Comparison of ENCODE assay signal across 1 cellular context in the genomic region with DNA sequence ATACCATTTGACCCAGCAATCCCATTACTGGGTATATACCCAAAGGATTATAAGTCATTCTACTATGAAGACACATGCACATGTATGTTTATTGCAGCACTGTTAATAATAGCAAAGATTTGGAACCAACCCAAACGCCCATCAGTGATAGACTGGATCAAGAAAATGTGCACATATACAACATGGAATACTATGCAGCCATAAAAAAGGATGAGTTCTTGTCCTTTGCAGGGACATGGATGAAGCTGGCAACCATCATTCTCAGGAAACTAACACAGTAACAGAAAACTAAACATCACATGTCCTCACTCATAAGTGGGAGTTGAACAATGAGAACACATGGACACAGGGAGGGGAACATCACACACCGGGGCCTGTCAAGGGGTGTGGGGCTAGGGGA. TPM values are rescaled to one million over a fixed set of nuclear protein-coding genes. Genes with fewer than 3 reads are reported as not detected.
"Had no signal": no experiment of that assay in that cellular context is flagged by ENCODE, and none has a peak within 500 bp of the region (broad histone marks: within the 10 kb centered on the region; RNA-seq: fewer than 3 reads in every experiment).

No MANE protein-coding gene starts in this region.

RNA-seq across cellular contexts. Expression of a gene that starts 58.2 kb away (rescaled TPM):
- total RNA-seq: ascending aorta had no signal
